In genomic region chrX:24020280-24020876, GRCh38 we compare ENCODE assay signal across 12 cellular contexts. TPM values are rescaled to one million over a fixed set of nuclear protein-coding genes. Genes with fewer than 3 reads are reported as not detected.
DNase-seq lines count a peak whose midpoint lies in the region; ATAC-seq and TF ChIP-seq lines count a peak whose summit lies in the region.
"Had no signal": no experiment of that assay in that cellular context is flagged by ENCODE, and none has a peak within 500 bp of the region (broad histone marks: within the 10 kb centered on the region; RNA-seq: fewer than 3 reads in every experiment).

No MANE protein-coding gene starts in this region.

- intact Hi-C loops in MCF 10A (cut with micrococcal nuclease) = no loop called here

- H3K27ac Mint-ChIP-seq in stimulated activated naive CD8-positive, alpha-beta T cell treated with anti-CD3 and anti-CD28 coated beads, Interleukin-15, Interleukin-2, amounts not matched to agents 100 ng/mL and 50 ng/mL, for 24 hours = peak overlapping the region; percentile 37
- peak overlapping the region; percentile 52 for H3K27ac Mint-ChIP-seq in activated CD4-positive, alpha-beta memory T cell treated with anti-CD3 and anti-CD28 coated beads, Interleukin-2, amount 10 ng/mL, durations not matched to agents 7 days and 5 days
- H3K27ac Mint-ChIP-seq in MCF 10A (ENCODE audit: low read depth, unreplicated experiment) = no peak overlapping the region

- CTCF ChIA-PET in activated CD4-positive, alpha-beta memory T cell treated with anti-CD3 and anti-CD28 coated beads, Interleukin-2, amount 10 ng/mL, durations not matched to agents 7 days and 5 days (lab: Charles Lee) = interaction anchor here (2.4 kb wide), 1 partner anchor 34 kb away, joined by 10 read pairs; the partner anchor contains the start of gene EIF2S3
- CTCF ChIA-PET in MCF 10A (lab: Yijun Ruan, JAX) = interaction anchor here (0.7 kb wide), 2 partner anchors 480 to 1852 kb away, joined by 3 to 5 read pairs; no protein-coding TSS in a partner anchor

- DNase-seq in stimulated activated naive CD8-positive, alpha-beta T cell treated with anti-CD3 and anti-CD28 coated beads, Interleukin-15, Interleukin-2, amounts not matched to agents 100 U/mL and 50 U/mL, for 24 hours = no peak
- no peak for DNase-seq in activated CD4-positive, alpha-beta memory T cell treated with anti-CD3 and anti-CD28 coated beads, Interleukin-2, amount 10 ng/mL, durations not matched to agents 7 days and 5 days
- DNase-seq in fibroblast of gingiva (ENCODE audit: low read depth) (peak; percentile 1), MCF 10A (ENCODE audit: unreplicated experiment) (no peak), GF-D8 (lab: John Stamatoyannopoulos, UW) (no peak), MG63 (no peak)
- DNase-seq: activated CD4-positive, alpha-beta T cell treated with anti-CD3 and anti-CD28 coated beads for 1 hour; gastrocnemius medialis; MV-4-11 had no signal

- peaks cover 42% of the 10 kb centered on the region for H3K4me1 Mint-ChIP-seq in stimulated activated naive CD8-positive, alpha-beta T cell treated with anti-CD3 and anti-CD28 coated beads, Interleukin-15, Interleukin-2, amounts not matched to agents 100 ng/mL and 50 ng/mL, for 24 hours (ENCODE audit: low read depth)
- H3K4me1 Mint-ChIP-seq in activated CD4-positive, alpha-beta memory T cell treated with anti-CD3 and anti-CD28 coated beads, Interleukin-2, amount 10 ng/mL, durations not matched to agents 7 days and 5 days = peaks cover 37% of the 10 kb centered on the region
- H3K4me1 Mint-ChIP-seq in MCF 10A (ENCODE audit: insufficient read depth, unreplicated experiment) = peaks cover 7% of the 10 kb centered on the region

- no TSS peak for BruUV-seq in MCF 10A (replicated peaks; lab: Mats Ljungman, UMichigan)

- peak overlapping the region; percentile 22 for H3K4me3 Mint-ChIP-seq in stimulated activated naive CD8-positive, alpha-beta T cell treated with anti-CD3 and anti-CD28 coated beads, Interleukin-15, Interleukin-2, amounts not matched to agents 100 ng/mL and 50 ng/mL, for 24 hours
- peak overlapping the region; percentile 14 for H3K4me3 Mint-ChIP-seq in activated CD4-positive, alpha-beta memory T cell treated with anti-CD3 and anti-CD28 coated beads, Interleukin-2, amount 10 ng/mL, durations not matched to agents 7 days and 5 days
- no peak overlapping the region for H3K4me3 Mint-ChIP-seq in MCF 10A (ENCODE audit: unreplicated experiment)

- H3K27me3 ChIP-seq in MG63 = no peaks in the 10 kb centered on the region
- H3K27me3 ChIP-seq: gastrocnemius medialis had no signal

- H3K4me3 ChIP-seq in MG63 = no peak overlapping the region
- H3K4me3 ChIP-seq: gastrocnemius medialis, HAP-1 had no signal

- peaks cover 21% of the 10 kb centered on the region for H3K36me3 Mint-ChIP-seq in stimulated activated naive CD8-positive, alpha-beta T cell treated with anti-CD3 and anti-CD28 coated beads, Interleukin-15, Interleukin-2, amounts not matched to agents 100 ng/mL and 50 ng/mL, for 24 hours (ENCODE audit: low read depth)
- H3K36me3 Mint-ChIP-seq in activated CD4-positive, alpha-beta memory T cell treated with anti-CD3 and anti-CD28 coated beads, Interleukin-2, amount 10 ng/mL, durations not matched to agents 7 days and 5 days (ENCODE audit: low read depth) = peaks cover 30% of the 10 kb centered on the region
- H3K36me3 Mint-ChIP-seq in MCF 10A (ENCODE audit: insufficient read depth, unreplicated experiment) = peaks cover 7% of the 10 kb centered on the region

- no peaks in the 10 kb centered on the region for H3K27me3 Mint-ChIP-seq in stimulated activated naive CD8-positive, alpha-beta T cell treated with anti-CD3 and anti-CD28 coated beads, Interleukin-15, Interleukin-2, amounts not matched to agents 100 ng/mL and 50 ng/mL, for 24 hours
- no peaks in the 10 kb centered on the region for H3K27me3 Mint-ChIP-seq in activated CD4-positive, alpha-beta memory T cell treated with anti-CD3 and anti-CD28 coated beads, Interleukin-2, amount 10 ng/mL, durations not matched to agents 7 days and 5 days
- H3K27me3 Mint-ChIP-seq in MCF 10A (ENCODE audit: insufficient read depth, unreplicated experiment) = peaks cover 61% of the 10 kb centered on the region

- TF ChIP-seq CTCF in MCF 10A (IDR thresholded peaks at IDR 0.05; ENCODE audit: unreplicated experiment) = no peak

- H3K36me3 ChIP-seq in MG63 = 0 out of 2 replicates have a peak, but pooled peaks cover 2% of the 10 kb centered on the region
- H3K36me3 ChIP-seq: gastrocnemius medialis had no signal

- POLR2A ChIA-PET in activated CD4-positive, alpha-beta memory T cell treated with anti-CD3 and anti-CD28 coated beads, Interleukin-2, amount 10 ng/mL, durations not matched to agents 7 days and 5 days (lab: Charles Lee) = interaction anchor here (1.2 to 1.6 kb wide), 2 partner anchors 8 to 112 kb away, joined by 3 to 6 read pairs; partner anchors contain the start of genes APOO and CXorf58
- POLR2A ChIA-PET in MCF 10A (lab: Yijun Ruan, JAX) = interaction anchor here (0.5 to 2.5 kb wide), 7 partner anchors 11 to 161 kb away, joined by 3 to 19 read pairs (median 3); partner anchors contain the start of gene EIF2S3

- H3K9me3 ChIP-seq in MG63 = no peaks in the 10 kb centered on the region
- H3K9me3 ChIP-seq: gastrocnemius medialis, HAP-1 had no signal

- H3K9me3 Mint-ChIP-seq in stimulated activated naive CD8-positive, alpha-beta T cell treated with anti-CD3 and anti-CD28 coated beads, Interleukin-15, Interleukin-2, amounts not matched to agents 100 ng/mL and 50 ng/mL, for 24 hours = no peaks in the 10 kb centered on the region
- H3K9me3 Mint-ChIP-seq in activated CD4-positive, alpha-beta memory T cell treated with anti-CD3 and anti-CD28 coated beads, Interleukin-2, amount 10 ng/mL, durations not matched to agents 7 days and 5 days = no peaks in the 10 kb centered on the region
- no peaks in the 10 kb centered on the region for H3K9me3 Mint-ChIP-seq in MCF 10A (ENCODE audit: unreplicated experiment)

- ATAC-seq in stimulated activated naive CD8-positive, alpha-beta T cell treated with anti-CD3 and anti-CD28 coated beads, Interleukin-15, Interleukin-2, amounts not matched to agents 100 U/mL and 50 U/mL, for 24 hours = no peak
- no peak for ATAC-seq in HG02885 (IDR thresholded peaks at IDR 0.05; ENCODE audit: poor library complexity, unreplicated experiment)
- ATAC-seq: gastrocnemius medialis had no signal

RNA-seq across cellular contexts. Expression of gene KLHL15, which starts 6.6 kb away (rescaled TPM):
- 1 to 10 TPM; 9.3 TPM for total RNA-seq in activated CD4-positive, alpha-beta memory T cell treated with anti-CD3 and anti-CD28 coated beads, Interleukin-2, amount 10 ng/mL, durations not matched to agents 7 days and 5 days
- total RNA-seq in MCF 10A (2022) = 4.8 and 5.6 TPM in 2 replicates
- 8.0 and 8.5 TPM in 2 replicates for total RNA-seq in MG63 (2014; rRNA removed; shearing (Covaris generic); ENCODE audit: low replicate concordance)

RNA-seq across cellular contexts. Expression of gene EIF2S3, which starts 34.4 kb away (rescaled TPM):
- 100 to 1,000 TPM; 172 to 179 TPM for total RNA-seq in activated CD4-positive, alpha-beta memory T cell treated with anti-CD3 and anti-CD28 coated beads, Interleukin-2, amount 10 ng/mL, durations not matched to agents 7 days and 5 days
- total RNA-seq in MCF 10A (2022) = 354 and 391 TPM in 2 replicates
- 239 and 291 TPM in 2 replicates for total RNA-seq in MG63 (2014; rRNA removed; shearing (Covaris generic); ENCODE audit: low replicate concordance)
